ENCODE assay signal across 6 cellular contexts in the genomic region with DNA sequence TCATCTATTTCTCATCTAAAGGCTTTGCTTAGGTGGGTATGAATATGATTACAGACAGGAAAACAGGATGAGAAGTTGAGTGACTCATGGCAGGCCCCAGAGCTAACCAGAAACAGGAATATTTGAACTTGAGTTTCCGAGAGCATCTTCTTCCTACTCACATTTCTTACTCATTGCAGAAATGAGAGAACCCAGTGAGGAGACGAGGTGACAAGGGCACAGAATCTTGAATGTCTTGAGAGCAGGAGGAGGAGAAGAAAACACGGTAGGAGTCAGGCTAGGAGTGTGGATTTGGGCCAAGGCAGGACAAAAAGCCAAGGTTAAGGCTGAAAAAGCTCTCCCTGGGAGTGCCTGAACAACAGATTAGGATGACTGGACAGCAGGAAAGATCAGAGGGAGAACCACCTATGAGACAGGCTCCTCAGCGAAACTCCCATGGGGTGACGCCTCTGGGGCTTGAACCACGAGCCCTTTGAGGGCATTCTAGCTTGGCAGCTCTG. TPM values are rescaled to one million over a fixed set of nuclear protein-coding genes. Genes with fewer than 3 reads are reported as not detected.
DNase-seq lines count a peak whose midpoint lies in the region; ATAC-seq and TF ChIP-seq lines count a peak whose summit lies in the region.

No MANE protein-coding gene starts in this region.

- H3K9me3 Mint-ChIP-seq in activated CD8-positive, alpha-beta T cell treated with anti-CD3 and anti-CD28 coated beads for 36 hours = no peaks in the 10 kb centered on the region

- TF ChIP-seq CTCF in activated CD8-positive, alpha-beta T cell treated with anti-CD3 and anti-CD28 coated beads for 36 hours (IDR thresholded peaks at IDR 0.05) = no peak

- peak overlapping the region; percentile 99 for H3K27ac Mint-ChIP-seq in activated CD8-positive, alpha-beta T cell treated with anti-CD3 and anti-CD28 coated beads for 36 hours

- H3K27me3 Mint-ChIP-seq in activated CD8-positive, alpha-beta T cell treated with anti-CD3 and anti-CD28 coated beads for 36 hours = peaks cover 2% of the 10 kb centered on the region

- H3K4me1 Mint-ChIP-seq in activated CD8-positive, alpha-beta T cell treated with anti-CD3 and anti-CD28 coated beads for 36 hours (ENCODE audit: low read depth) = peaks cover 54% of the 10 kb centered on the region

- ATAC-seq in activated CD8-positive, alpha-beta T cell treated with anti-CD3 and anti-CD28 coated beads for 36 hours = peak; percentile 43

- CTCF ChIA-PET in activated CD8-positive, alpha-beta T cell treated with anti-CD3 and anti-CD28 coated beads for 36 hours (lab: Charles Lee) = interaction anchor here (0.7 to 5.8 kb wide), 4 partner anchors 13 to 22 kb away, joined by 3 to 108 read pairs (median 16); a partner anchor contains a TSS

- intact Hi-C loops in activated CD8-positive, alpha-beta T cell treated with anti-CD3 and anti-CD28 coated beads for 36 hours (cut with micrococcal nuclease) = loop anchor here (1.0 kb wide), 1 partner anchor 8 kb away; no protein-coding TSS in a partner anchor

- H3K4me3 Mint-ChIP-seq in activated CD8-positive, alpha-beta T cell treated with anti-CD3 and anti-CD28 coated beads for 36 hours = peak overlapping the region; percentile 96

- H3K36me3 Mint-ChIP-seq in activated CD8-positive, alpha-beta T cell treated with anti-CD3 and anti-CD28 coated beads for 36 hours (ENCODE audit: low read depth) = peaks cover 35% of the 10 kb centered on the region

- POLR2A ChIA-PET in activated CD8-positive, alpha-beta T cell treated with anti-CD3 and anti-CD28 coated beads for 36 hours (lab: Charles Lee) = interaction anchor here (0.6 to 6.9 kb wide), 9 partner anchors 11 to 90 kb away, joined by 3 to 79 read pairs (median 4); a partner anchor contains a TSS

- DNase-seq in GM04503 (ENCODE audit: low read depth) (peak; percentile 37), kidney tubule cell (ENCODE audit: low spot score) (peak; percentile 90), NCI-H510A treated with DMSO at 0.1 percent for 48 hours (lab: John Stamatoyannopoulos, UW) (no peak), NCI-H2171 (lab: John Stamatoyannopoulos, UW) (no peak), amygdala (lab: John Stamatoyannopoulos, UW) (no peak)
- peak; percentile 81 for DNase-seq in activated CD8-positive, alpha-beta T cell treated with anti-CD3 and anti-CD28 coated beads for 36 hours

RNA-seq across cellular contexts. Expression of a gene that starts 3.0 kb away (rescaled TPM):
- 1,000 to 10,000 TPM; 1,193 to 1,205 TPM for total RNA-seq in activated CD8-positive, alpha-beta T cell treated with anti-CD3 and anti-CD28 coated beads for 36 hours

RNA-seq across cellular contexts. Expression of a gene that starts 21.8 kb away (rescaled TPM):
- total RNA-seq in activated CD8-positive, alpha-beta T cell treated with anti-CD3 and anti-CD28 coated beads for 36 hours = 10 to 100 TPM; 50.3 to 51.0 TPM

RNA-seq across cellular contexts. Expression of a gene that starts 22.8 kb away (rescaled TPM):
- total RNA-seq in activated CD8-positive, alpha-beta T cell treated with anti-CD3 and anti-CD28 coated beads for 36 hours = 10 to 100 TPM; 43.3 to 49.2 TPM

RNA-seq across cellular contexts. Expression of a gene that starts 23.0 kb away (rescaled TPM):
- 10 to 100 TPM; 23.8 to 25.2 TPM for total RNA-seq in activated CD8-positive, alpha-beta T cell treated with anti-CD3 and anti-CD28 coated beads for 36 hours

Comparison
In these comparisons a context has a peak if more than half of its experiments do, and no peak if none do; other contexts are left out.
1. DNase-seq: peak in GM04503 (single experiment), activated CD8-positive, alpha-beta T cell treated with anti-CD3 and anti-CD28 coated beads for 36 hours (single experiment) and kidney tubule cell (single experiment); none in NCI-H510A treated with DMSO at 0.1 percent for 48 hours (single experiment), NCI-H2171 (single experiment) and amygdala (0 of 56).